23 cellular contexts compared by ENCODE assay signal in the genomic region with DNA sequence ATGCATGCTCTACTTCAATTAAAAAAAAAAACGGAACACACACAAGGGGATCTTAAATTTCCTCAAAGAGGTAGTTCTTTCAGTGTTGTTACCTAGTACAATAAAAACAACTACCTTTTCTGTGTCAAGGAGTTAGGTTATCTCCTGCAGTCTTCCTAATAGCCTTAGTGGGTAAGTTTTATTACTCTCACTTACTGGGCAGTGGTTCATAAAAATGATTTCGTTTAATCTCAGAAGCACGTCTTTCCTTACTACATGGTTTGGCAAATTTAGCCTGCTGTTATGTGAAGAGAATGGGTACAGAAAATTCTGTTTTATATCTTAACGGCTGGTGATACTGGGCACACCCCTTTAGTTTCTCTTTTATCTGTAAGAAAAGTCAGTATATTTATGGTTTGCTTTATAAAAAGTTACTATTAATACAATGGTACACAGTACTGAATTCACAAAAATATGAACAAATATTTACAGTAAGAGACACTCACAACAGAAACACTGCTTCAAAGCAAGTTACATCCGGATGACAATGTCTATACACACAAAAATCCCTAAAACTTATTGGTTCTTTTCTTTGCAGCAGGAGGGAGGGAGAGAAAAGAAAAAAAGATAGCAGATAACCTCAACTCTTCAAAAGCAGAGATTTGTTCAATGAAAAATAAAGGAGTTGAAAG. TPM values are rescaled to one million over a fixed set of nuclear protein-coding genes. Genes with fewer than 3 reads are reported as not detected.
DNase-seq lines count a peak whose midpoint lies in the region; ATAC-seq and TF ChIP-seq lines count a peak whose summit lies in the region.
"Had no signal": no experiment of that assay in that cellular context is flagged by ENCODE, and none has a peak within 500 bp of the region (broad histone marks: within the 10 kb centered on the region; RNA-seq: fewer than 3 reads in every experiment).

No MANE protein-coding gene starts in this region.

- H3K9me3 Mint-ChIP-seq in activated CD4-positive, alpha-beta memory T cell treated with anti-CD3 and anti-CD28 coated beads, Interleukin-2, amount 10 ng/mL, durations not matched to agents 7 days and 5 days = no peaks in the 10 kb centered on the region
- H3K9me3 Mint-ChIP-seq in activated CD4-positive, alpha-beta memory T cell treated with anti-CD3 and anti-CD28 coated beads for 36 hours = no peaks in the 10 kb centered on the region
- H3K9me3 Mint-ChIP-seq in stimulated activated effector memory CD8-positive, alpha-beta T cell treated with anti-CD3 and anti-CD28 coated beads, Interleukin-12 subunit alpha, Interleukin-12 subunit beta, amount 100 ng/mL, for 72 hours = no peaks in the 10 kb centered on the region
- H3K9me3 Mint-ChIP-seq: CD8-positive, alpha-beta memory T cell had no signal

- peaks cover 9% of the 10 kb centered on the region for H3K4me1 Mint-ChIP-seq in activated CD4-positive, alpha-beta memory T cell treated with anti-CD3 and anti-CD28 coated beads, Interleukin-2, amount 10 ng/mL, durations not matched to agents 7 days and 5 days
- H3K4me1 Mint-ChIP-seq in activated CD4-positive, alpha-beta memory T cell treated with anti-CD3 and anti-CD28 coated beads for 36 hours (ENCODE audit: low read depth) = peaks cover 3% of the 10 kb centered on the region
- H3K4me1 Mint-ChIP-seq in stimulated activated effector memory CD8-positive, alpha-beta T cell treated with anti-CD3 and anti-CD28 coated beads, Interleukin-12 subunit alpha, Interleukin-12 subunit beta, amount 100 ng/mL, for 72 hours = no peaks in the 10 kb centered on the region

- intact Hi-C loops in activated CD4-positive, alpha-beta memory T cell treated with anti-CD3 and anti-CD28 coated beads for 36 hours (cut with micrococcal nuclease) = loop anchor here (10.0 kb wide), 1 partner anchor 815 kb away; a partner anchor contains a TSS
- intact Hi-C loops in left ventricle myocardium inferior (cut with micrococcal nuclease) = no loop called here
- intact Hi-C loops in left cardiac atrium (cut with DNase I) = no loop called here

- no peaks in the 10 kb centered on the region for H3K27me3 ChIP-seq in left ventricle myocardium inferior (ENCODE audit: low read depth)
- H3K27me3 ChIP-seq in H7 (ENCODE audit: control insufficient read depth, insufficient read depth, low read length) = no peaks in the 10 kb centered on the region
- H3K27me3 ChIP-seq: SJCRH30 had no signal

- POLR2A ChIA-PET in activated CD4-positive, alpha-beta memory T cell treated with anti-CD3 and anti-CD28 coated beads, Interleukin-2, amount 10 ng/mL, durations not matched to agents 7 days and 5 days (lab: Charles Lee) = interaction anchor here (0.7 kb wide), 1 partner anchor 325 kb away, joined by 3 read pairs; no protein-coding TSS in a partner anchor
- POLR2A ChIA-PET in activated CD4-positive, alpha-beta memory T cell treated with anti-CD3 and anti-CD28 coated beads for 36 hours (lab: Charles Lee) = no interaction called here

- H3K4me1 ChIP-seq in left ventricle myocardium inferior = peaks cover 68% of the 10 kb centered on the region
- H3K4me1 ChIP-seq: HAP-1, SJCRH30 had no signal

- TF ChIP-seq CTCF in left ventricle myocardium inferior (IDR thresholded peaks at IDR 0.05; ENCODE audit: borderline replicate concordance) = no peak

- peak overlapping the region; percentile 1 for H3K27ac ChIP-seq in left ventricle myocardium inferior (replicated peaks)
- H3K27ac ChIP-seq: C4-2B, GM23248, HL-60, SJCRH30 had no signal

- peaks cover 69% of the 10 kb centered on the region for H3K36me3 Mint-ChIP-seq in activated CD4-positive, alpha-beta memory T cell treated with anti-CD3 and anti-CD28 coated beads, Interleukin-2, amount 10 ng/mL, durations not matched to agents 7 days and 5 days (ENCODE audit: low read depth)
- peaks cover 36% of the 10 kb centered on the region for H3K36me3 Mint-ChIP-seq in activated CD4-positive, alpha-beta memory T cell treated with anti-CD3 and anti-CD28 coated beads for 36 hours
- H3K36me3 Mint-ChIP-seq in stimulated activated effector memory CD8-positive, alpha-beta T cell treated with anti-CD3 and anti-CD28 coated beads, Interleukin-12 subunit alpha, Interleukin-12 subunit beta, amount 100 ng/mL, for 72 hours = peaks cover 97% of the 10 kb centered on the region

- H3K27me3 Mint-ChIP-seq in activated CD4-positive, alpha-beta memory T cell treated with anti-CD3 and anti-CD28 coated beads, Interleukin-2, amount 10 ng/mL, durations not matched to agents 7 days and 5 days = no peaks in the 10 kb centered on the region
- no peaks in the 10 kb centered on the region for H3K27me3 Mint-ChIP-seq in activated CD4-positive, alpha-beta memory T cell treated with anti-CD3 and anti-CD28 coated beads for 36 hours
- H3K27me3 Mint-ChIP-seq: CD8-positive, alpha-beta memory T cell had no signal

- DNase-seq in activated CD4-positive, alpha-beta memory T cell treated with anti-CD3 and anti-CD28 coated beads, Interleukin-2, amount 10 ng/mL, durations not matched to agents 7 days and 5 days = no peak
- no peak for DNase-seq in activated CD4-positive, alpha-beta memory T cell treated with anti-CD3 and anti-CD28 coated beads for 36 hours
- DNase-seq in left ventricle myocardium inferior (no peak), left cardiac atrium (no peak), H7 (no peak)
- no peak for DNase-seq in stimulated activated effector memory CD8-positive, alpha-beta T cell treated with anti-CD3 and anti-CD28 coated beads, Interleukin-12 subunit alpha, Interleukin-12 subunit beta, amount 100 ng/mL, for 72 hours (ENCODE audit: low spot score in 2 of 2)
- DNase-seq: Calu3; CD8-positive, alpha-beta memory T cell; DMS153; GM23248; NCI-H1092 treated with DMSO at 0.1 percent for 48 hours; NCI-H1436 treated with DMSO at 0.1 percent for 48 hours; NCI-H1930; NCI-H226; NCI-H524; NCI-H82; SJCRH30 had no signal

- ATAC-seq in left cardiac atrium (no peak), HG03280 (IDR thresholded peaks at IDR 0.05; ENCODE audit: unreplicated experiment) (no peak), HG03045 (IDR thresholded peaks at IDR 0.05; ENCODE audit: unreplicated experiment) (no peak)
- ATAC-seq in stimulated activated effector memory CD8-positive, alpha-beta T cell treated with anti-CD3 and anti-CD28 coated beads, Interleukin-12 subunit alpha, Interleukin-12 subunit beta, amount 100 ng/mL, for 72 hours = no peak

- peaks cover 97% of the 10 kb centered on the region for H3K36me3 ChIP-seq in left ventricle myocardium inferior
- H3K36me3 ChIP-seq in H7 (replicated peaks; ENCODE audit: control insufficient read depth, insufficient read depth, low read length) = peaks cover 45% of the 10 kb centered on the region

- CTCF ChIA-PET in activated CD4-positive, alpha-beta memory T cell treated with anti-CD3 and anti-CD28 coated beads, Interleukin-2, amount 10 ng/mL, durations not matched to agents 7 days and 5 days (lab: Charles Lee) = no interaction called here
- CTCF ChIA-PET in activated CD4-positive, alpha-beta memory T cell treated with anti-CD3 and anti-CD28 coated beads for 36 hours (lab: Charles Lee) = interaction anchor here (1.7 kb wide), 1 partner anchor 24 kb away, joined by 5 read pairs; no protein-coding TSS in a partner anchor

- H3K4me3 Mint-ChIP-seq in activated CD4-positive, alpha-beta memory T cell treated with anti-CD3 and anti-CD28 coated beads, Interleukin-2, amount 10 ng/mL, durations not matched to agents 7 days and 5 days = no peak overlapping the region
- H3K4me3 Mint-ChIP-seq in activated CD4-positive, alpha-beta memory T cell treated with anti-CD3 and anti-CD28 coated beads for 36 hours = no peak overlapping the region
- H3K4me3 Mint-ChIP-seq in stimulated activated effector memory CD8-positive, alpha-beta T cell treated with anti-CD3 and anti-CD28 coated beads, Interleukin-12 subunit alpha, Interleukin-12 subunit beta, amount 100 ng/mL, for 72 hours = no peak overlapping the region
- H3K4me3 Mint-ChIP-seq: CD8-positive, alpha-beta memory T cell had no signal

- H3K9me3 ChIP-seq in left ventricle myocardium inferior (replicated peaks) = no peaks in the 10 kb centered on the region
- H3K9me3 ChIP-seq: HAP-1, SJCRH30 had no signal

- H3K4me3 ChIP-seq in left ventricle myocardium inferior = no peak overlapping the region
- H3K4me3 ChIP-seq in H7 (ENCODE audit: insufficient read depth, low read depth, low read length) = no peak overlapping the region
- H3K4me3 ChIP-seq: GM23248, HAP-1, K562, SJCRH30 had no signal

- peak overlapping the region; percentile 2 for H3K27ac Mint-ChIP-seq in activated CD4-positive, alpha-beta memory T cell treated with anti-CD3 and anti-CD28 coated beads, Interleukin-2, amount 10 ng/mL, durations not matched to agents 7 days and 5 days
- H3K27ac Mint-ChIP-seq in activated CD4-positive, alpha-beta memory T cell treated with anti-CD3 and anti-CD28 coated beads for 36 hours = no peak overlapping the region
- H3K27ac Mint-ChIP-seq in stimulated activated effector memory CD8-positive, alpha-beta T cell treated with anti-CD3 and anti-CD28 coated beads, Interleukin-12 subunit alpha, Interleukin-12 subunit beta, amount 100 ng/mL, for 72 hours = peak overlapping the region; percentile 56

RNA-seq across cellular contexts. Expression of a gene that starts 8.8 kb away (rescaled TPM):
- 100 to 1,000 TPM; 107 to 114 TPM for total RNA-seq in activated CD4-positive, alpha-beta memory T cell treated with anti-CD3 and anti-CD28 coated beads, Interleukin-2, amount 10 ng/mL, durations not matched to agents 7 days and 5 days
- 100 to 1,000 TPM; 112 to 119 TPM for total RNA-seq in activated CD4-positive, alpha-beta memory T cell treated with anti-CD3 and anti-CD28 coated beads for 36 hours
- 179 TPM for total RNA-seq in left ventricle myocardium inferior
- total RNA-seq in left cardiac atrium = 100 to 1,000 TPM; 119 to 136 TPM
- 331 and 341 TPM in 2 replicates for total RNA-seq in H7 (2014; rRNA removed; shearing (Covaris generic))
